In the genomic region with DNA sequence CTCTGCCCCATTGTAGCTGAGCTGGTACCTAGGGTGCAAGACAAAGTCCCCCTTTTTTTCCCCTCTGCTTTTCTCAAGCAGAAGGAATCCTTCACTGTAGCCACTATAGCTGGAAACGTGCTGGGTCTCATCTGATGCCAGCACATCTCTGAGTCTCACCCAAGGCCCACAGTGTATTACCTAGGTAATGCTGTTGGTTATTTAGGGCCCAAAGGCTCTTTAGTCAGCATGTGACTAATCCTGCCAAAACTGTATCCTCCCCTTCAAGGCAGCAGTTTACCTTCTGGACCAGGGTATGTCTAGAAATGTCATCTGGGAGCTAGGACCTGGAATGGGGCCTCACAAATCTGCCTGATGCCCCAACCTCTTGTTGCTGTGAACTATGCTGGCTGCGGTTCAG, we compare ENCODE assay signal across 23 cellular contexts.
DNase-seq lines count a peak whose midpoint lies in the region; ATAC-seq, FAIRE-seq and TF ChIP-seq lines count a peak whose summit lies in the region.
"Had no signal": no experiment of that assay in that cellular context is flagged by ENCODE, and none has a peak within 500 bp of the region (broad histone marks: within the 10 kb centered on the region; RNA-seq: fewer than 3 reads in every experiment).

No MANE protein-coding gene starts in this region.

- peaks cover 42% of the 10 kb centered on the region for H3K4me1 Mint-ChIP-seq in HFFc6 (ENCODE audit: low read depth)
- H3K4me1 Mint-ChIP-seq: B cell had no signal

- H3K36me3 ChIP-seq in GM23248 (ENCODE audit: low read depth): no peaks in the 10 kb centered on the region
- H3K36me3 ChIP-seq in bronchial epithelial cell (ENCODE audit: control insufficient read depth, insufficient read depth, low read length): no peaks in the 10 kb centered on the region
- H3K36me3 ChIP-seq: BLaER1 treated with 17β-estradiol and CSF1 and Interleukin-3, amounts not matched to agents 10 nM and 100 nM had no signal

- no peaks in the 10 kb centered on the region for H3K79me2 ChIP-seq in GM23248 (ENCODE audit: insufficient read depth)

- H3K4me2 ChIP-seq in GM23248 (ENCODE audit: unreplicated experiment): no peak overlapping the region
- H3K4me2 ChIP-seq: A549; BLaER1 treated with 17β-estradiol and CSF1 and Interleukin-3, amounts not matched to agents 10 nM and 100 nM had no signal

- H3K9me3 ChIP-seq in GM23248 (ENCODE audit: low read depth): no peaks in the 10 kb centered on the region
- H3K9me3 ChIP-seq: Caco-2 had no signal

- in situ Hi-C loops in GM23248 (cut with MboI): no loop called here

- peak overlapping the region; percentile 70 for H3K27ac Mint-ChIP-seq in HFFc6
- H3K27ac Mint-ChIP-seq: B cell; CD4-positive, alpha-beta T cell; CD8-positive, alpha-beta T cell had no signal

- H3K9ac ChIP-seq in GM23248: no peak overlapping the region
- H3K9ac ChIP-seq: BLaER1 treated with 17β-estradiol and CSF1 and Interleukin-3, amounts not matched to agents 10 nM and 100 nM had no signal

- no peak overlapping the region for H3K4me3 Mint-ChIP-seq in HFFc6
- H3K4me3 Mint-ChIP-seq: B cell; CD4-positive, alpha-beta T cell; CD8-positive, alpha-beta T cell had no signal

- WGBS in GM23248 (ENCODE audit: low coverage in 1 of 2, low lambda C conversion rate in 2 of 2, missing lambda C conversion rate in 2 of 2), 2 experiments: 35 to 53% methylated on average over 2 of the region's 2 CpGs

- H3K36me3 Mint-ChIP-seq in HFFc6 (ENCODE audit: low read depth): peaks cover 26% of the 10 kb centered on the region
- H3K36me3 Mint-ChIP-seq: CD8-positive, alpha-beta T cell had no signal

- H3K27me3 Mint-ChIP-seq in HFFc6 (ENCODE audit: insufficient read depth): no peaks in the 10 kb centered on the region
- H3K27me3 Mint-ChIP-seq: B cell; CD4-positive, alpha-beta T cell had no signal

- TF ChIP-seq CTCF in HFFc6 (IDR thresholded peaks at IDR 0.05) (no peak), bronchial epithelial cell (IDR thresholded peaks at IDR 0.05; ENCODE audit: insufficient read depth, low read length, severe bottlenecking) (no peak)

- ATAC-seq in GM21576 (IDR thresholded peaks at IDR 0.05; ENCODE audit: unreplicated experiment) (no peak), GM18870 (IDR thresholded peaks at IDR 0.05; ENCODE audit: unreplicated experiment) (no peak), HG03354 (IDR thresholded peaks at IDR 0.05; ENCODE audit: poor library complexity, severe bottlenecking, unreplicated experiment) (no peak)
- ATAC-seq: A549; CD8-positive, alpha-beta T cell had no signal

- peaks cover 15% of the 10 kb centered on the region for H3K9me3 Mint-ChIP-seq in HFFc6

- DNase-seq in GM23248 (peak; percentile 18), HFFc6 (peak; percentile 40), bronchial epithelial cell (ENCODE audit: low read depth) (peak; percentile 46), epithelial cell of prostate (ENCODE audit: low read depth, low spot score) (peak; percentile 36), NCI-H2171 (lab: John Stamatoyannopoulos, UW) (no peak)
- DNase-seq: AML-193; Caco-2; Calu3; CD4-positive, alpha-beta T cell; CD8-positive, alpha-beta T cell; DMS79 treated with DMSO at 0.1 percent for 48 hours; GF-D8 had no signal

- H3K4me3 ChIP-seq in GM23248 (no peak overlapping the region), bronchial epithelial cell (ENCODE audit: low read depth, low read length) (no peak overlapping the region)
- H3K4me3 ChIP-seq: A549; BLaER1 treated with 17β-estradiol and CSF1 and Interleukin-3, amounts not matched to agents 10 nM and 100 nM had no signal

- 0 out of 2 replicates have a peak, but pooled peaks cover 8% of the 10 kb centered on the region for H3F3A ChIP-seq in GM23248 (ENCODE audit: insufficient read depth)

- no peaks in the 10 kb centered on the region for H4K20me1 ChIP-seq in GM23248 (ENCODE audit: insufficient read depth)
- H4K20me1 ChIP-seq: BLaER1 treated with 17β-estradiol and CSF1 and Interleukin-3, amounts not matched to agents 10 nM and 100 nM had no signal

- H3K27ac ChIP-seq in GM23248: no peak overlapping the region
- H3K27ac ChIP-seq in epithelial cell of prostate: no peak overlapping the region
- H3K27ac ChIP-seq: 22Rv1; A549; BLaER1 treated with 17β-estradiol and CSF1 and Interleukin-3, amounts not matched to agents 10 nM and 100 nM; C4-2B had no signal

- FAIRE-seq in bronchial epithelial cell (lab: Jason Lieb, UNC): no peak
- FAIRE-seq: A549, D721Med, G401.6, GM12891 had no signal

- H3K27me3 ChIP-seq in GM23248 (replicated peaks; ENCODE audit: insufficient read depth) (no peaks in the 10 kb centered on the region), bronchial epithelial cell (ENCODE audit: control insufficient read depth, insufficient read depth, low read length) (no peaks in the 10 kb centered on the region)
- H3K27me3 ChIP-seq: BLaER1 treated with 17β-estradiol and CSF1 and Interleukin-3, amounts not matched to agents 10 nM and 100 nM had no signal

- no peak overlapping the region for H2AFZ ChIP-seq in GM23248

- peaks cover 14% of the 10 kb centered on the region for H3K4me1 ChIP-seq in GM23248 (ENCODE audit: insufficient read depth)
- H3K4me1 ChIP-seq: A549; BLaER1 treated with 17β-estradiol and CSF1 and Interleukin-3, amounts not matched to agents 10 nM and 100 nM; Caco-2 had no signal

- no peaks in the 10 kb centered on the region for H3K9me2 ChIP-seq in GM23248 (ENCODE audit: insufficient read depth)
